8 cellular contexts compared by ENCODE assay signal in genomic region chr17:31373150-31374082, GRCh38. TPM values are rescaled to one million over a fixed set of nuclear protein-coding genes. Genes with fewer than 3 reads are reported as not detected.
DNase-seq lines count a peak whose midpoint lies in the region; ATAC-seq and TF ChIP-seq lines count a peak whose summit lies in the region.

No MANE protein-coding gene starts in this region.

- H3K36me3 ChIP-seq in BE2C (no peaks in the 10 kb centered on the region), thyroid gland (peaks cover 3 to 8% of the 10 kb centered on the region in 2 donors)

- H3K9me3 Mint-ChIP-seq in immature natural killer cell: no peaks in the 10 kb centered on the region

- no peak overlapping the region for H3K4me3 Mint-ChIP-seq in immature natural killer cell

- peak overlapping the region in 1 of 6 donors; percentile 25 for H3K27ac Mint-ChIP-seq in immature natural killer cell

- H3K27me3 ChIP-seq in BE2C (no peaks in the 10 kb centered on the region), thyroid gland (no peaks in the 10 kb centered on the region)

- WGBS in thyroid gland, 2 donors: 93 to 94% methylated on average over 9 of the region's 9 CpGs
- WGBS in lower leg skin, 2 donors: 89 to 93% methylated on average over 9 of the region's 9 CpGs

- TF ChIP-seq POLR2A in thyroid gland (IDR thresholded peaks at IDR 0.05) (no peak), lower leg skin (IDR thresholded peaks at IDR 0.05) (no peak)

- in situ Hi-C loops in GM13977 (cut with MboI; ENCODE audit: low pct_unique_long_range_greater_than_20kb, low sequenced_read_pairs, unreplicated experiment): loop anchor here (10.0 kb wide), 1 partner anchor 359 kb away; no protein-coding TSS in a partner anchor

- H3K4me1 Mint-ChIP-seq in immature natural killer cell: peaks cover 0 to 2% of the 10 kb centered on the region in 2 donors

- H3K4me3 ChIP-seq in BE2C (ENCODE audit: low read depth, low read length) (no peak overlapping the region), thyroid gland (replicated peaks in 1 of 3) (no peak overlapping the region), lower leg skin (ENCODE audit: low read depth, poor library complexity, severe bottlenecking) (no peak overlapping the region)

- H3K36me3 Mint-ChIP-seq in immature natural killer cell: peaks cover 0 to 15% (median 9%) of the 10 kb centered on the region in 3 donors

- H3K27me3 Mint-ChIP-seq in immature natural killer cell (ENCODE audit: low read depth in 3 of 3): peaks cover 0 to 2% (median 0%) of the 10 kb centered on the region in 3 donors

- peak; percentile 49 for TF ChIP-seq CTCF in BE2C (IDR thresholded peaks at IDR 0.05; ENCODE audit: low read depth, low read length)
- TF ChIP-seq CTCF in GM13977 (IDR thresholded peaks at IDR 0.05; ENCODE audit: extremely low read depth, insufficient read depth, missing control alignments): peak; percentile 53
- peak in 4 of 6 experiments; percentile 55 to 57 (median 56) for TF ChIP-seq CTCF in thyroid gland (IDR thresholded peaks at IDR 0.05)
- no peak for TF ChIP-seq CTCF in lower leg skin (IDR thresholded peaks at IDR 0.05)

- intact Hi-C loops in thyroid gland (cut with DNase I): no loop called here
- intact Hi-C loops in lower leg skin (cut with DNase I; ENCODE audit: low total_unique reads): no loop called here

- H3K27ac ChIP-seq in thyroid gland: no peak overlapping the region

- no peak for ATAC-seq in GM21367 (IDR thresholded peaks at IDR 0.05; ENCODE audit: unreplicated experiment)

- H3K9me3 ChIP-seq in BE2C (no peaks in the 10 kb centered on the region), thyroid gland (no peaks in the 10 kb centered on the region)

- no peak for DNase-seq in BE2C
- peak; percentile 35 for DNase-seq in GM13977 (ENCODE audit: low spot score)
- peak; percentile 38 for DNase-seq in NCI-H460 (ENCODE audit: extremely low read depth, low read depth)
- DNase-seq in astrocyte of the hippocampus (ENCODE audit: low read depth, low spot score): peak; percentile 75
- DNase-seq in immature natural killer cell: peak; percentile 30 to 46 (median 36)
- no peak for DNase-seq in thyroid gland
- no peak for DNase-seq in lower leg skin (ENCODE audit: low spot score in 2 of 2)

- H3K4me1 ChIP-seq in BE2C (no peaks in the 10 kb centered on the region), thyroid gland (peaks cover 7 to 21% of the 10 kb centered on the region in 2 donors)

RNA-seq across cellular contexts. Expression of gene RAB11FIP4, which starts 18.1 kb away (rescaled TPM):
- polyA plus RNA-seq in BE2C (2012; ENCODE audit: insufficient read depth, insufficient read length, low read depth): 18.2 TPM
- 0.97 and 0.98 TPM in 2 replicates for total RNA-seq in NCI-H460 (2014; rRNA removed; shearing (Covaris generic))
- 1.6 TPM in 2 replicates for polyA plus RNA-seq in NCI-H460 (2014; cell fraction: nucleus; rRNA removed)
- 10 to 100 TPM; 14.2 to 41.8 (median 22.1) TPM for polyA plus RNA-seq in immature natural killer cell
- total RNA-seq in thyroid gland (10 to 100 TPM; 21.1 to 44.5 (median 24.9) TPM), lower leg skin (10 to 100 TPM; 27.4 to 62.8 (median 34.1) TPM)

RNA-seq across cellular contexts. Expression of gene EVI2A, which starts 52.0 kb away (rescaled TPM):
- polyA plus RNA-seq in BE2C (2012; ENCODE audit: insufficient read depth, insufficient read length, low read depth): not detected
- not detected in 2 replicates for total RNA-seq in NCI-H460 (2014; rRNA removed; shearing (Covaris generic))
- polyA plus RNA-seq in NCI-H460 (2014; cell fraction: nucleus; rRNA removed): not detected in 2 replicates
- 10 to 100 TPM; 38.2 to 57.0 (median 45.0) TPM for polyA plus RNA-seq in immature natural killer cell
- 10 to 100 TPM in 1 of 4 donors, 1 to 10 TPM in 2, under 1 TPM in 1; 0.71 to 16.1 (median 2.1) TPM for total RNA-seq in thyroid gland
- total RNA-seq in lower leg skin: 1 to 10 TPM; 1.2 to 4.0 (median 2.0) TPM

RNA-seq across cellular contexts. Expression of gene EVI2B, which starts 59.6 kb away (rescaled TPM):
- not detected for polyA plus RNA-seq in BE2C (2012; ENCODE audit: insufficient read depth, insufficient read length, low read depth)
- 0.07 TPM in 1 of 2 replicates, not detected in the other for total RNA-seq in NCI-H460 (2014; rRNA removed; shearing (Covaris generic))
- polyA plus RNA-seq in NCI-H460 (2014; cell fraction: nucleus; rRNA removed): not detected in 2 replicates
- 10 to 100 TPM; 43.4 to 78.4 (median 66.4) TPM for polyA plus RNA-seq in immature natural killer cell
- 10 to 100 TPM in 1 of 4 donors, 1 to 10 TPM in 3; 3.0 to 11.8 (median 4.8) TPM for total RNA-seq in thyroid gland
- total RNA-seq in lower leg skin: 1 to 10 TPM; 1.2 to 5.0 (median 2.4) TPM

Comparison
In these comparisons a context has a peak if more than half of its experiments do, and no peak if none do; other contexts are left out.
1. DNase-seq: peak in GM13977 (single experiment), NCI-H460 (single experiment), astrocyte of the hippocampus (single experiment) and immature natural killer cell (3 of 3); none in BE2C (single experiment), thyroid gland (0 of 2) and lower leg skin (0 of 2).
2. CTCF ChIP-seq: peak in BE2C (single experiment), GM13977 (single experiment) and thyroid gland (4 of 6); none in lower leg skin (0 of 3).
3. RNA of gene RAB11FIP4, which starts 18.1 kb away (total RNA-seq): 27.4 to 62.8 TPM in lower leg skin and 21.1 to 44.5 TPM in thyroid gland; 0.97 to 0.98 TPM in NCI-H460; every median in the first group is over 10 times any median in the second.